28 cellular contexts compared by ENCODE assay signal in genomic region chr18:77392323-77392722, GRCh38.
"Had no signal": no experiment of that assay in that cellular context is flagged by ENCODE, and none has a peak within 500 bp of the region (broad histone marks: within the 10 kb centered on the region; RNA-seq: fewer than 3 reads in every experiment).

No MANE protein-coding gene starts in this region.

- H3K4me1 ChIP-seq: colonic mucosa, foreskin keratinocyte, gastroesophageal sphincter, heart left ventricle, neural progenitor cell, prostate gland, sigmoid colon, spleen, upper lobe of left lung had no signal

- H3K36me3 ChIP-seq: colonic mucosa, gastroesophageal sphincter, heart left ventricle, neural progenitor cell, prostate gland, right atrium auricular region, sigmoid colon, spleen, thoracic aorta, tibial nerve, upper lobe of left lung had no signal

- H3K4me3 ChIP-seq: colonic mucosa, gastroesophageal sphincter, heart left ventricle, hepatocyte, lung, mucosa of descending colon, neural progenitor cell, prostate gland, right atrium auricular region, sigmoid colon, skin epidermis, spleen, thoracic aorta, tibial nerve, upper lobe of left lung had no signal

- H3K9ac ChIP-seq: neural progenitor cell had no signal

- H3K9me3 ChIP-seq: colonic mucosa, gastroesophageal sphincter, heart left ventricle, mucosa of descending colon, prostate gland, right atrium auricular region, sigmoid colon, thoracic aorta, tibial nerve, upper lobe of left lung had no signal

- H3K4me3 Mint-ChIP-seq: dendritic cell treated with granulocyte-macrophage colony-stimulating factor and Interleukin-4, amounts not matched to agents 40 ng/mL and 50 ng/mL, for 4 days; mesothelial cell of epicardium; naive B cell; nephron; neural progenitor cell; stimulated activated memory B cell treated with anti-CD40 and anti-IgM and Interleukin-4, amounts not matched to agents 10 μg/mL and 1 μg/mL and 100 μg/mL, for 72 hours had no signal

- H3K27me3 Mint-ChIP-seq: dendritic cell treated with granulocyte-macrophage colony-stimulating factor and Interleukin-4, amounts not matched to agents 40 ng/mL and 50 ng/mL, for 4 days had no signal

- FAIRE-seq: endothelial cell of umbilical vein, kidney, urothelium cell line had no signal

- DNase-seq: colonic mucosa; effector CD8-positive, alpha-beta T cell; foreskin keratinocyte; heart left ventricle; kidney; mesenchymal stem cell; mucosa of descending colon; naive B cell; sigmoid colon; spleen; stimulated activated CD4-positive, alpha-beta T cell treated with anti-CD3 and anti-CD28 coated beads, Interleukin-4, amount 100 ng/mL, for 4 hours; stimulated activated naive CD8-positive, alpha-beta T cell treated with anti-CD3 and anti-CD28 coated beads, Interleukin-15, Interleukin-2, amounts not matched to agents 100 U/mL and 50 U/mL, for 24 hours; upper lobe of left lung had no signal

- H3K27ac Mint-ChIP-seq: dendritic cell treated with granulocyte-macrophage colony-stimulating factor and Interleukin-4, amounts not matched to agents 40 ng/mL and 50 ng/mL, for 4 days; mesothelial cell of epicardium; naive B cell; nephron; neural progenitor cell; stimulated activated memory B cell treated with anti-CD40 and anti-IgM and Interleukin-4, amounts not matched to agents 10 μg/mL and 1 μg/mL and 100 μg/mL, for 72 hours had no signal

- H3K9me3 Mint-ChIP-seq: dendritic cell treated with granulocyte-macrophage colony-stimulating factor and Interleukin-4, amounts not matched to agents 40 ng/mL and 50 ng/mL, for 4 days had no signal

- H3K27ac ChIP-seq: colonic mucosa, foreskin keratinocyte, gastroesophageal sphincter, heart left ventricle, hepatocyte, neural progenitor cell, prostate gland, right atrium auricular region, sigmoid colon, skin epidermis, spleen, thoracic aorta, tibial nerve had no signal

- H2AFZ ChIP-seq: hepatocyte, neural progenitor cell had no signal

- H3K4me2 ChIP-seq: hepatocyte, neural progenitor cell had no signal

- H3K27me3 ChIP-seq: colonic mucosa, foreskin keratinocyte, heart left ventricle, hepatocyte, neural progenitor cell, right atrium auricular region, sigmoid colon, tibial nerve, upper lobe of left lung had no signal

- H3K4me1 Mint-ChIP-seq: mesothelial cell of epicardium; naive B cell; neural progenitor cell; stimulated activated memory B cell treated with anti-CD40 and anti-IgM and Interleukin-4, amounts not matched to agents 10 μg/mL and 1 μg/mL and 100 μg/mL, for 72 hours had no signal

- H3K79me2 ChIP-seq: hepatocyte had no signal

- H3K36me3 Mint-ChIP-seq: mesothelial cell of epicardium; neural progenitor cell; stimulated activated memory B cell treated with anti-CD40 and anti-IgM and Interleukin-4, amounts not matched to agents 10 μg/mL and 1 μg/mL and 100 μg/mL, for 72 hours had no signal
